27 cellular contexts compared by ENCODE assay signal in genomic region chr3:155386817-155387403, GRCh38.
DNase-seq lines count a peak whose midpoint lies in the region; ATAC-seq and TF ChIP-seq lines count a peak whose summit lies in the region.
"Had no signal": no experiment of that assay in that cellular context is flagged by ENCODE, and none has a peak within 500 bp of the region (broad histone marks: within the 10 kb centered on the region; RNA-seq: fewer than 3 reads in every experiment).

No MANE protein-coding gene starts in this region.

- no peak overlapping the region for H2AK5ac ChIP-seq in mesenchymal stem cell (ENCODE audit: low read length, severe bottlenecking)

- no peak overlapping the region for H3K14ac ChIP-seq in mesenchymal stem cell (ENCODE audit: low read length in 2 of 2)

- no TSS peak for BruUV-seq in PC-3 (replicated peaks; lab: Mats Ljungman, UMichigan)

- H3K4me1 ChIP-seq in PC-3 (ENCODE audit: insufficient read depth, low read length) (peaks cover 20% of the 10 kb centered on the region), right cardiac atrium (ENCODE audit: control insufficient read depth, insufficient read depth, low read length) (peaks cover 3% of the 10 kb centered on the region), mesenchymal stem cell (ENCODE audit: control insufficient read depth, insufficient read depth, low read depth, low read length) (peaks cover 6% of the 10 kb centered on the region)
- H3K4me1 ChIP-seq: BLaER1, right lobe of liver had no signal

- H3K23ac ChIP-seq in mesenchymal stem cell (ENCODE audit: low read length in 2 of 2): no peak overlapping the region

- H3K4me3 Mint-ChIP-seq in progenitor cell of endocrine pancreas (ENCODE audit: low read depth): no peak overlapping the region
- H3K4me3 Mint-ChIP-seq in natural killer cell: no peak overlapping the region
- H3K4me3 Mint-ChIP-seq: activated B cell treated with CpG ODN at 0.5 μM for 24 hours; activated CD8-positive, alpha-beta T cell treated with anti-CD3 and anti-CD28 coated beads for 36 hours; activated naive CD8-positive, alpha-beta T cell treated with anti-CD3 and anti-CD28 coated beads, Interleukin-2, amount 50 U/mL, for 24 hours; naive thymus-derived CD4-positive, alpha-beta T cell; type B pancreatic cell had no signal

- POLR2A ChIA-PET in PC-3 (lab: Charles Lee; ENCODE audit: unreplicated experiment): no interaction called here

- H3F3A ChIP-seq in PC-3 (ENCODE audit: low read length, unreplicated experiment): no peaks in the 10 kb centered on the region

- H3K27ac Mint-ChIP-seq in progenitor cell of endocrine pancreas (no peak overlapping the region), natural killer cell (no peak overlapping the region)
- H3K27ac Mint-ChIP-seq: activated B cell treated with CpG ODN at 0.5 μM for 24 hours; activated CD8-positive, alpha-beta T cell treated with anti-CD3 and anti-CD28 coated beads for 36 hours; activated naive CD8-positive, alpha-beta T cell treated with anti-CD3 and anti-CD28 coated beads, Interleukin-2, amount 50 U/mL, for 24 hours; naive thymus-derived CD4-positive, alpha-beta T cell; type B pancreatic cell had no signal

- H3K9me3 ChIP-seq in PC-3 (ENCODE audit: low read length) (no peaks in the 10 kb centered on the region), right cardiac atrium (ENCODE audit: control insufficient read depth, low read length) (no peaks in the 10 kb centered on the region), mesenchymal stem cell (ENCODE audit: control insufficient read depth, low read length) (no peaks in the 10 kb centered on the region)
- H3K9me3 ChIP-seq: BLaER1, esophagus muscularis mucosa, gastrocnemius medialis, ovary, right lobe of liver had no signal

- no peak overlapping the region for H2BK12ac ChIP-seq in mesenchymal stem cell (ENCODE audit: low read length in 2 of 2)

- TF ChIP-seq CTCF in PC-3 (conservative IDR thresholded peaks at IDR 0.05; ENCODE audit: low read depth, low read length) (no peak), progenitor cell of endocrine pancreas (IDR thresholded peaks at IDR 0.05; ENCODE audit: unreplicated experiment) (no peak), natural killer cell (IDR thresholded peaks at IDR 0.05) (no peak)

- H3K36me3 ChIP-seq in PC-3 (ENCODE audit: low read depth, low read length): no peaks in the 10 kb centered on the region
- H3K36me3 ChIP-seq in mesenchymal stem cell (ENCODE audit: control insufficient read depth in 1 of 2, insufficient read depth in 2 of 2, low read depth in 1 of 2, low read length in 2 of 2): no peaks in the 10 kb centered on the region
- H3K36me3 ChIP-seq: BLaER1, esophagus muscularis mucosa, gastrocnemius medialis, ovary, right lobe of liver had no signal

- no peaks in the 10 kb centered on the region for H3K9me2 ChIP-seq in PC-3 (replicated peaks; ENCODE audit: low read length)

- H3K4me3 ChIP-seq in PC-3 (ENCODE audit: low read length) (no peak overlapping the region), right cardiac atrium (ENCODE audit: low read length) (no peak overlapping the region), mesenchymal stem cell (ENCODE audit: insufficient read depth in 1 of 2, low read depth in 1 of 2, low read length in 2 of 2) (no peak overlapping the region)
- H3K4me3 ChIP-seq: BLaER1, esophagus muscularis mucosa, gastrocnemius medialis, ovary, right lobe of liver had no signal

- CTCF ChIA-PET in PC-3 (lab: Charles Lee): no interaction called here

- H3K9me3 Mint-ChIP-seq in progenitor cell of endocrine pancreas (ENCODE audit: low read depth) (no peaks in the 10 kb centered on the region), natural killer cell (no peaks in the 10 kb centered on the region)
- H3K9me3 Mint-ChIP-seq: activated B cell treated with CpG ODN at 0.5 μM for 24 hours; activated CD8-positive, alpha-beta T cell treated with anti-CD3 and anti-CD28 coated beads for 36 hours; activated naive CD8-positive, alpha-beta T cell treated with anti-CD3 and anti-CD28 coated beads, Interleukin-2, amount 50 U/mL, for 24 hours; type B pancreatic cell had no signal

- no peak overlapping the region for H4K91ac ChIP-seq in mesenchymal stem cell (ENCODE audit: low read length)

- no peak overlapping the region for H4K8ac ChIP-seq in mesenchymal stem cell (ENCODE audit: low read length)

- H3K36me3 Mint-ChIP-seq in progenitor cell of endocrine pancreas (ENCODE audit: insufficient read depth) (no peaks in the 10 kb centered on the region), natural killer cell (no peaks in the 10 kb centered on the region)
- H3K36me3 Mint-ChIP-seq: naive thymus-derived CD4-positive, alpha-beta T cell; type B pancreatic cell had no signal

- H2BK15ac ChIP-seq in mesenchymal stem cell (ENCODE audit: low read depth, poor library complexity, severe bottlenecking): no peak overlapping the region

- H3K27me3 Mint-ChIP-seq in progenitor cell of endocrine pancreas: peaks cover 18% of the 10 kb centered on the region
- peaks cover 4 to 7% of the 10 kb centered on the region in 2 donors for H3K27me3 Mint-ChIP-seq in natural killer cell (ENCODE audit: low read depth in 2 of 2)
- H3K27me3 Mint-ChIP-seq: activated naive CD8-positive, alpha-beta T cell treated with anti-CD3 and anti-CD28 coated beads, Interleukin-2, amount 50 U/mL, for 24 hours had no signal

- WGBS in right cardiac atrium: 48% methylated on average over 9 of the region's 9 CpGs
- WGBS in mesenchymal stem cell: 89% methylated on average over 8 of the region's 9 CpGs

- no peaks in the 10 kb centered on the region for H3K79me1 ChIP-seq in mesenchymal stem cell (replicated peaks; ENCODE audit: low read length, poor library complexity, severe bottlenecking)

- H3K18ac ChIP-seq in mesenchymal stem cell (ENCODE audit: low read depth in 1 of 2, low read length in 2 of 2): no peak overlapping the region

- H4K20me1 ChIP-seq in PC-3 (ENCODE audit: low read length): no peaks in the 10 kb centered on the region
- H4K20me1 ChIP-seq: BLaER1 had no signal

- H3K4me2 ChIP-seq in PC-3 (ENCODE audit: low read length) (0 out of 2 replicates have a peak overlapping the region, but pooled peaks have one; percentile 15), mesenchymal stem cell (ENCODE audit: low read length, poor library complexity, severe bottlenecking) (no peak overlapping the region)
- H3K4me2 ChIP-seq: BLaER1 had no signal

- H2AFZ ChIP-seq in PC-3 (ENCODE audit: low read length): no peak overlapping the region
- no peak overlapping the region for H2AFZ ChIP-seq in mesenchymal stem cell (ENCODE audit: low read depth, low read length)

- no peak overlapping the region for H3K4ac ChIP-seq in mesenchymal stem cell (ENCODE audit: low read depth in 1 of 2, low read length in 2 of 2)

- intact Hi-C loops in PC-3 (cut with micrococcal nuclease): loop anchor here (10.0 kb wide), 3 partner anchors 108 to 468 kb away; partner anchors contain the start of gene SLC33A1
- intact Hi-C loops in right cardiac atrium (cut with DNase I): loop anchor here in 1 of 4 donors (10.0 kb wide), 1 partner anchor 318 kb away; no protein-coding TSS in a partner anchor
- intact Hi-C loops in natural killer cell (cut with micrococcal nuclease): no loop called here

- no peak overlapping the region for H2BK5ac ChIP-seq in mesenchymal stem cell (ENCODE audit: low read depth, low read length, poor library complexity, severe bottlenecking)

- no peak overlapping the region for H3K27ac ChIP-seq in PC-3 (ENCODE audit: low read length)
- H3K27ac ChIP-seq in right cardiac atrium (ENCODE audit: low read length): peak overlapping the region; percentile 66
- no peak overlapping the region for H3K27ac ChIP-seq in mesenchymal stem cell (ENCODE audit: low read length, poor library complexity, severe bottlenecking)
- H3K27ac ChIP-seq: BLaER1, esophagus muscularis mucosa, gastrocnemius medialis, ovary, right lobe of liver had no signal

- DNase-seq in DMS 273 treated with DMSO at 0.1 percent for 48 hours (lab: John Stamatoyannopoulos, UW) (peak; percentile 89), NCI-H1694 treated with DMSO at 0.1 percent for 48 hours (lab: John Stamatoyannopoulos, UW) (peak; percentile 92), PC-3 (no peak), right cardiac atrium (peak; percentile 15 to 69 (median 54)), progenitor cell of endocrine pancreas (ENCODE audit: low spot score, unreplicated experiment) (no peak), mesenchymal stem cell (no peak), SW 1271 (lab: John Stamatoyannopoulos, UW) (no peak), natural killer cell (no peak)
- DNase-seq: ACHN; activated B cell treated with CpG ODN at 0.5 μM for 24 hours; activated CD8-positive, alpha-beta T cell treated with anti-CD3 and anti-CD28 coated beads for 36 hours; activated effector memory CD4-positive, alpha-beta T cell treated with anti-CD3 and anti-CD28 coated beads, Interleukin-2, amount 50 U/mL, for 16 hours; activated naive CD8-positive, alpha-beta T cell treated with anti-CD3 and anti-CD28 coated beads, Interleukin-2, amount 50 U/mL, for 24 hours; activated T-cell treated with anti-CD3 and anti-CD28 coated beads for 4 hours; COR-L47; effector CD8-positive, alpha-beta T cell; naive thymus-derived CD4-positive, alpha-beta T cell; NCI-H1105; NCI-H2107; NCI-H82; ovary; right lobe of liver; stimulated activated CD8-positive, alpha-beta memory T cell treated with anti-CD3 and anti-CD28 coated beads, Interleukin-4, amount 100 ng/mL, for 48 hours had no signal

- no peak overlapping the region for H2BK120ac ChIP-seq in mesenchymal stem cell (ENCODE audit: low read depth, low read length)

- no peaks in the 10 kb centered on the region for H3K27me3 ChIP-seq in PC-3 (ENCODE audit: low read length)
- no peaks in the 10 kb centered on the region for H3K27me3 ChIP-seq in right cardiac atrium (ENCODE audit: control insufficient read depth, insufficient read depth)
- no peaks in the 10 kb centered on the region for H3K27me3 ChIP-seq in mesenchymal stem cell (ENCODE audit: control insufficient read depth in 1 of 2, insufficient read depth in 1 of 2, low read length in 2 of 2)
- H3K27me3 ChIP-seq: BLaER1, esophagus muscularis mucosa, gastrocnemius medialis, ovary, right lobe of liver had no signal

- H3K4me1 Mint-ChIP-seq in progenitor cell of endocrine pancreas (ENCODE audit: low read depth): no peaks in the 10 kb centered on the region
- H3K4me1 Mint-ChIP-seq in natural killer cell: no peaks in the 10 kb centered on the region
- H3K4me1 Mint-ChIP-seq: activated B cell treated with CpG ODN at 0.5 μM for 24 hours; activated naive CD8-positive, alpha-beta T cell treated with anti-CD3 and anti-CD28 coated beads, Interleukin-2, amount 50 U/mL, for 24 hours; naive thymus-derived CD4-positive, alpha-beta T cell had no signal

- H3K9ac ChIP-seq in PC-3 (ENCODE audit: low read length): no peak overlapping the region
- no peak overlapping the region for H3K9ac ChIP-seq in mesenchymal stem cell (ENCODE audit: low read length)
- H3K9ac ChIP-seq: BLaER1 had no signal

- no peaks in the 10 kb centered on the region for H3K79me2 ChIP-seq in PC-3 (ENCODE audit: low read length)

- ATAC-seq in PC-3 (no peak), right cardiac atrium (peak; percentile 59), natural killer cell (no peak)
- ATAC-seq: activated CD8-positive, alpha-beta T cell treated with anti-CD3 and anti-CD28 coated beads for 36 hours; activated naive CD8-positive, alpha-beta T cell treated with anti-CD3 and anti-CD28 coated beads, Interleukin-2, amount 50 U/mL, for 24 hours; naive thymus-derived CD4-positive, alpha-beta T cell; right lobe of liver had no signal

Comparison
In these comparisons a context has a peak if more than half of its experiments do, and no peak if none do; other contexts are left out.
1. DNase-seq: peak in DMS 273 treated with DMSO at 0.1 percent for 48 hours (single experiment), NCI-H1694 treated with DMSO at 0.1 percent for 48 hours (single experiment) and right cardiac atrium (3 of 3); none in PC-3 (single experiment), progenitor cell of endocrine pancreas (single experiment), mesenchymal stem cell (single experiment), SW 1271 (0 of 2) and natural killer cell (single experiment).
2. ATAC-seq: peak in right cardiac atrium (2 of 2); none in PC-3 (single experiment) and natural killer cell (0 of 3).